8 cellular contexts compared by ENCODE assay signal in genomic region chr11:96340555-96340885, GRCh38. TPM values are rescaled to one million over a fixed set of nuclear protein-coding genes. Genes with fewer than 3 reads are reported as not detected.
A peak's percentile ranks its signal among the peaks of the same experiment; 100 is the strongest.
DNase-seq lines count a peak whose midpoint lies in the region; ATAC-seq, FAIRE-seq and TF ChIP-seq lines count a peak whose summit lies in the region.

No MANE protein-coding gene starts in this region.

- no peak for TF ChIP-seq POLR2A in spleen (IDR thresholded peaks at IDR 0.05)

- H3K36me3 ChIP-seq in GM23248 (ENCODE audit: low read depth) (peaks cover 6% of the 10 kb centered on the region; the same call in 1 of the 2 replicates), keratinocyte (ENCODE audit: control insufficient read depth in 2 of 2, extremely low read depth in 1 of 2, insufficient read depth in 2 of 2, low read length in 2 of 2) (no peaks in the 10 kb centered on the region), spleen (peaks cover 0 to 5% (median 0%) of the 10 kb centered on the region in 6 donors)

- ATAC-seq in HG02678 (IDR thresholded peaks at IDR 0.05; ENCODE audit: unreplicated experiment) (no peak), HG02759 (IDR thresholded peaks at IDR 0.05; ENCODE audit: unreplicated experiment) (no peak)

- no peaks in the 10 kb centered on the region for H3K9me3 ChIP-seq in GM23248 (ENCODE audit: low read depth)
- H3K9me3 ChIP-seq in keratinocyte (ENCODE audit: control insufficient read depth, low read depth, low read length): no peaks in the 10 kb centered on the region
- no peaks in the 10 kb centered on the region for H3K9me3 ChIP-seq in spleen

- H3K4me3 ChIP-seq in GM23248: peak overlapping the region; percentile 100
- H3K4me3 ChIP-seq in keratinocyte (ENCODE audit: control insufficient read depth in 2 of 3, extremely low read depth in 1 of 3, insufficient read depth in 2 of 3, low read depth in 1 of 3, low read length in 3 of 3): no peak overlapping the region
- peak overlapping the region; percentile 55 to 84 (median 72) for H3K4me3 ChIP-seq in spleen

- peaks cover 51% of the 10 kb centered on the region for H3F3A ChIP-seq in GM23248 (ENCODE audit: insufficient read depth)

- H3K4me2 ChIP-seq in GM23248 (ENCODE audit: unreplicated experiment): peak overlapping the region; percentile 97
- peak overlapping the region; percentile 100 for H3K4me2 ChIP-seq in keratinocyte (ENCODE audit: control insufficient read depth, extremely low read depth, insufficient read depth, low read depth, low read length)

- H3K9ac ChIP-seq in GM23248: peak overlapping the region; percentile 95
- H3K9ac ChIP-seq in keratinocyte (ENCODE audit: control insufficient read depth, extremely low read depth, insufficient read depth, low read length): peak overlapping the region; percentile 77

- H3K79me2 ChIP-seq in GM23248 (ENCODE audit: insufficient read depth): peaks cover 75% of the 10 kb centered on the region
- peaks cover 46% of the 10 kb centered on the region for H3K79me2 ChIP-seq in keratinocyte (ENCODE audit: control insufficient read depth, insufficient read depth, low read length)

- in situ Hi-C loops in GM23248 (cut with MboI): loop anchor here (10.0 kb wide), 1 partner anchor 286 kb away; no protein-coding TSS in a partner anchor

- 16 to 17% methylated on average over 4 of the region's 4 CpGs for WGBS in GM23248 (ENCODE audit: low coverage in 1 of 2, low lambda C conversion rate in 2 of 2, missing lambda C conversion rate in 2 of 2), 2 experiments
- WGBS in spleen, 5 donors: 67 to 80% (median 73%) methylated on average over 4 of the region's 4 CpGs

- DNase-seq in GM23248 (peak; percentile 74), amniotic epithelial cell (ENCODE audit: low read depth) (peak; percentile 51), keratinocyte (ENCODE audit: low read depth, low spot score) (no peak), spleen (no peak), head of caudate nucleus (no peak), NCI-H446 (lab: John Stamatoyannopoulos, UW) (no peak)

- H2AFZ ChIP-seq in GM23248 (no peak overlapping the region), keratinocyte (ENCODE audit: control insufficient read depth, low read length) (no peak overlapping the region)

- H4K20me1 ChIP-seq in GM23248 (ENCODE audit: insufficient read depth) (no peaks in the 10 kb centered on the region; the same call in 1 of the 2 replicates), keratinocyte (ENCODE audit: control insufficient read depth, extremely low read depth, insufficient read depth, low read length) (no peaks in the 10 kb centered on the region)

- no peaks in the 10 kb centered on the region for H3K9me1 ChIP-seq in keratinocyte (ENCODE audit: control insufficient read depth, extremely low read depth, insufficient read depth, low read length)

- H3K27me3 ChIP-seq in GM23248 (replicated peaks; ENCODE audit: insufficient read depth) (no peaks in the 10 kb centered on the region), keratinocyte (ENCODE audit: control insufficient read depth, extremely low read depth, insufficient read depth, low read length) (no peaks in the 10 kb centered on the region), spleen (replicated peaks in 1 of 7) (no peaks in the 10 kb centered on the region)

- H3K9me2 ChIP-seq in GM23248 (ENCODE audit: insufficient read depth): no peaks in the 10 kb centered on the region

- no peak for TF ChIP-seq CTCF in keratinocyte (optimal IDR thresholded peaks at IDR 0.05 in 1 of 3, IDR thresholded peaks at IDR 0.05 in 1 of 3, conservative IDR thresholded peaks at IDR 0.05 in 1 of 3; ENCODE audit: extremely low read depth in 1 of 3, insufficient read depth in 2 of 3, low read length in 3 of 3)
- TF ChIP-seq CTCF in spleen (IDR thresholded peaks at IDR 0.05 in 8 of 11, conservative IDR thresholded peaks at IDR 0.05 in 3 of 11): no peak

- intact Hi-C loops in spleen (cut with DNase I; ENCODE audit: low total_unique reads): loop anchor here (5.0 kb wide), 1 partner anchor 288 kb away; no protein-coding TSS in a partner anchor
- intact Hi-C loops in head of caudate nucleus (cut with DNase I): loop anchor here (5.0 kb wide), 2 partner anchors 98 to 288 kb away; no protein-coding TSS in a partner anchor

- dilution Hi-C loops in keratinocyte (cut with MboI; ENCODE audit: extremely low pct_ligation_motif_present, low sequenced_read_pairs): no loop called here

- H3K4me1 ChIP-seq in GM23248 (ENCODE audit: insufficient read depth) (peaks cover 46% of the 10 kb centered on the region), keratinocyte (ENCODE audit: control insufficient read depth, extremely low read depth, insufficient read depth, low read length) (peaks cover 48% of the 10 kb centered on the region), spleen (peaks cover 33 to 78% (median 64%) of the 10 kb centered on the region in 6 donors)

- H3K27ac ChIP-seq in GM23248: peak overlapping the region; percentile 80
- H3K27ac ChIP-seq in keratinocyte (ENCODE audit: control insufficient read depth, insufficient read depth, low read length): no peak overlapping the region
- H3K27ac ChIP-seq in spleen: peak overlapping the region; percentile 71 to 90 (median 84)

- FAIRE-seq in keratinocyte (lab: Jason Lieb, UNC): no peak

RNA-seq across cellular contexts. Expression of gene MAML2, which starts 2.5 kb away (rescaled TPM):
- 22.1 and 23.7 TPM in 2 replicates for total RNA-seq in GM23248 (2014; rRNA removed; shearing (Covaris generic))
- polyA plus RNA-seq in GM23248 (2016; fragmentation: Nextera tagmentation; extraction: Ambion mirVana) (6.8 and 7.4 TPM in 2 replicates), keratinocyte (4.2 to 7.4 TPM (median 4.2 TPM) in 3 replicates), spleen (1 to 10 TPM; 2.7 to 5.0 (median 3.0) TPM)
- polyA plus RNA-seq in keratinocyte (2011; ENCODE audit: low read depth): 1.0 TPM
- 2.8 and 3.3 TPM in 2 replicates for polyA plus RNA-seq in keratinocyte (2011; cell fraction: cytosol; rRNA removed)
- 6.9 and 7.8 TPM in 2 replicates for polyA plus RNA-seq in keratinocyte (2011; cell fraction: nucleus; rRNA removed)
- 1.1 and 4.4 TPM in 2 replicates for polyA plus RNA-seq in keratinocyte (2012; ENCODE audit: low replicate concordance)
- 8.8 to 13.1 TPM (median 11.0 TPM) in 3 replicates for polyA minus RNA-seq in keratinocyte
- polyA minus RNA-seq in keratinocyte (2011; cell fraction: cytosol; rRNA and poly(A)+ RNA removed): 2.1 TPM
- 8.1 and 13.8 TPM in 2 replicates for polyA minus RNA-seq in keratinocyte (2011; cell fraction: nucleus; rRNA and poly(A)+ RNA removed)
- 10 to 100 TPM; 20.8 to 43.4 (median 34.2) TPM for total RNA-seq in spleen

RNA-seq across cellular contexts. Expression of gene CCDC82, which starts 49.2 kb away (rescaled TPM):
- total RNA-seq in GM23248 (2014; rRNA removed; shearing (Covaris generic)): 14.8 and 19.1 TPM in 2 replicates
- polyA plus RNA-seq in GM23248 (2016; fragmentation: Nextera tagmentation; extraction: Ambion mirVana): 27.3 and 33.2 TPM in 2 replicates
- polyA plus RNA-seq in keratinocyte: 7.6 to 19.3 TPM (median 10.3 TPM) in 3 replicates
- polyA plus RNA-seq in keratinocyte (2011; ENCODE audit: low read depth): 22.5 TPM
- 8.0 and 8.6 TPM in 2 replicates for polyA plus RNA-seq in keratinocyte (2011; cell fraction: cytosol; rRNA removed)
- 19.7 and 34.0 TPM in 2 replicates for polyA plus RNA-seq in keratinocyte (2011; cell fraction: nucleus; rRNA removed)
- 12.5 and 12.8 TPM in 2 replicates for polyA plus RNA-seq in keratinocyte (2012; ENCODE audit: low replicate concordance)
- polyA minus RNA-seq in keratinocyte: 1.3 to 8.3 TPM (median 3.4 TPM) in 3 replicates
- 3.6 TPM for polyA minus RNA-seq in keratinocyte (2011; cell fraction: cytosol; rRNA and poly(A)+ RNA removed)
- polyA minus RNA-seq in keratinocyte (2011; cell fraction: nucleus; rRNA and poly(A)+ RNA removed): 9.0 and 16.1 TPM in 2 replicates
- total RNA-seq in spleen: 10 to 100 TPM; 22.4 to 59.8 (median 41.4) TPM
- polyA plus RNA-seq in spleen: 10 to 100 TPM; 21.4 to 38.0 (median 28.9) TPM

RNA-seq across cellular contexts. Expression of gene JRKL, which starts 49.3 kb away (rescaled TPM):
- total RNA-seq in GM23248 (2014; rRNA removed; shearing (Covaris generic)): 9.4 and 11.9 TPM in 2 replicates
- polyA plus RNA-seq in GM23248 (2016; fragmentation: Nextera tagmentation; extraction: Ambion mirVana) (11.2 and 11.7 TPM in 2 replicates), keratinocyte (3.8 to 6.9 TPM (median 5.0 TPM) in 3 replicates), spleen (1 to 10 TPM; 4.3 to 6.3 (median 5.9) TPM)
- polyA plus RNA-seq in keratinocyte (2011; ENCODE audit: low read depth): 7.7 TPM
- 2.6 and 4.1 TPM in 2 replicates for polyA plus RNA-seq in keratinocyte (2011; cell fraction: cytosol; rRNA removed)
- polyA plus RNA-seq in keratinocyte (2011; cell fraction: nucleus; rRNA removed): 8.8 and 12.7 TPM in 2 replicates
- polyA plus RNA-seq in keratinocyte (2012; ENCODE audit: low replicate concordance): 4.5 and 5.5 TPM in 2 replicates
- polyA minus RNA-seq in keratinocyte: 0.23 to 3.4 TPM (median 2.1 TPM) in 3 replicates
- 2.9 TPM for polyA minus RNA-seq in keratinocyte (2011; cell fraction: cytosol; rRNA and poly(A)+ RNA removed)
- polyA minus RNA-seq in keratinocyte (2011; cell fraction: nucleus; rRNA and poly(A)+ RNA removed): 3.6 and 7.4 TPM in 2 replicates
- total RNA-seq in spleen: 10 to 100 TPM in 1 of 7 donors, 1 to 10 TPM in 6; 6.6 to 11.5 (median 8.8) TPM

Comparison
In these comparisons a context has a peak if more than half of its experiments do, and no peak if none do; other contexts are left out.
1. DNase-seq: peak in GM23248 (single experiment) and amniotic epithelial cell (single experiment); none in keratinocyte (single experiment), spleen (single experiment), head of caudate nucleus (0 of 42) and NCI-H446 (0 of 2).
2. H3K4me3 ChIP-seq: peak in GM23248 (single experiment) and spleen (8 of 8); none in keratinocyte (0 of 3).